In the genomic region with DNA sequence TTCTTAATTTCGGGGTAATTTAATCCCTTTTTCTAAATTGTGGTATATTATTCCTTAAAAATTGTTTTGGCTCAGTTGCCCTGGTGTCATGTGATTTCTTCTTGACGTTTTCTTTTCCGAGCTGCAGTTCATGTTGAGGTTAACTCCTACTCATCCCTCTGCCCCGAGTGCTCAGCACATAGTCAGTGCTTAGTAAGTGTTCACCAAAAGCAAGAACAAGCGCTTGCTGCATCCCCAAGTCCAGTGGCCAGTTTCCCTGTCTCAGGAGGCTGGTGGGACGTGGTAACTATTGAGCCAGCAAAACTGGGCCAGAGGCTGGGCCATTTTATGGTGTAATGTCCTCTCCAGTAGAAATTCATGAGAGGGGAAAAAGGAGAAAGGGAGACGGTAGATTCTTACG, we compare ENCODE assay signal across 2 cellular contexts.
TF ChIP-seq lines count a peak whose summit lies in the region.

No MANE protein-coding gene starts in this region.

TF ChIP-seq in SK-N-SH, 30 proteins besides CTCF, POLR2A, EP300 and RAD21 (continued from another document):
- TF ChIP-seq FOSL2 (IDR thresholded peaks at IDR 0.05; ENCODE audit: borderline replicate concordance, low read depth) (no peak), SMC3 (IDR thresholded peaks at IDR 0.05; ENCODE audit: low read depth, low read length) (no peak), PBX3 (IDR thresholded peaks at IDR 0.05) (no peak), NRF1 (IDR thresholded peaks at IDR 0.05; ENCODE audit: low read depth, low read length) (no peak), MAX (IDR thresholded peaks at IDR 0.05; ENCODE audit: low read depth) (no peak), CHD2 (IDR thresholded peaks at IDR 0.05; ENCODE audit: low read length, partially characterized antibody) (no peak), GATA2 (CRISPR knock-in tag; IDR thresholded peaks at IDR 0.05) (no peak), SIN3A (IDR thresholded peaks at IDR 0.05; ENCODE audit: borderline replicate concordance, low read depth, low read length) (no peak), YY1 (IDR thresholded peaks at IDR 0.05; ENCODE audit: low read depth) (no peak)
- TF ChIP-seq, protein P1, sequence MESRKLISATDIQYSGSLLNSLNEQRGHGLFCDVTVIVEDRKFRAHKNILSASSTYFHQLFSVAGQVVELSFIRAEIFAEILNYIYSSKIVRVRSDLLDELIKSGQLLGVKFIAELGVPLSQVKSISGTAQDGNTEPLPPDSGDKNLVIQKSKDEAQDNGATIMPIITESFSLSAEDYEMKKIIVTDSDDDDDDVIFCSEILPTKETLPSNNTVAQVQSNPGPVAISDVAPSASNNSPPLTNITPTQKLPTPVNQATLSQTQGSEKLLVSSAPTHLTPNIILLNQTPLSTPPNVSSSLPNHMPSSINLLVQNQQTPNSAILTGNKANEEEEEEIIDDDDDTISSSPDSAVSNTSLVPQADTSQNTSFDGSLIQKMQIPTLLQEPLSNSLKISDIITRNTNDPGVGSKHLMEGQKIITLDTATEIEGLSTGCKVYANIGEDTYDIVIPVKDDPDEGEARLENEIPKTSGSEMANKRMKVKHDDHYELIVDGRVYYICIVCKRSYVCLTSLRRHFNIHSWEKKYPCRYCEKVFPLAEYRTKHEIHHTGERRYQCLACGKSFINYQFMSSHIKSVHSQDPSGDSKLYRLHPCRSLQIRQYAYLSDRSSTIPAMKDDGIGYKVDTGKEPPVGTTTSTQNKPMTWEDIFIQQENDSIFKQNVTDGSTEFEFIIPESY (IDR thresholded peaks at IDR 0.05; ENCODE audit: borderline replicate concordance, low read depth), result no peak
- TF ChIP-seq, protein P2, sequence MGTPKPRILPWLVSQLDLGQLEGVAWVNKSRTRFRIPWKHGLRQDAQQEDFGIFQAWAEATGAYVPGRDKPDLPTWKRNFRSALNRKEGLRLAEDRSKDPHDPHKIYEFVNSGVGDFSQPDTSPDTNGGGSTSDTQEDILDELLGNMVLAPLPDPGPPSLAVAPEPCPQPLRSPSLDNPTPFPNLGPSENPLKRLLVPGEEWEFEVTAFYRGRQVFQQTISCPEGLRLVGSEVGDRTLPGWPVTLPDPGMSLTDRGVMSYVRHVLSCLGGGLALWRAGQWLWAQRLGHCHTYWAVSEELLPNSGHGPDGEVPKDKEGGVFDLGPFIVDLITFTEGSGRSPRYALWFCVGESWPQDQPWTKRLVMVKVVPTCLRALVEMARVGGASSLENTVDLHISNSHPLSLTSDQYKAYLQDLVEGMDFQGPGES (IDR thresholded peaks at IDR 0.05; ENCODE audit: low read depth, low read length), result no peak
- TF ChIP-seq, protein P3, sequence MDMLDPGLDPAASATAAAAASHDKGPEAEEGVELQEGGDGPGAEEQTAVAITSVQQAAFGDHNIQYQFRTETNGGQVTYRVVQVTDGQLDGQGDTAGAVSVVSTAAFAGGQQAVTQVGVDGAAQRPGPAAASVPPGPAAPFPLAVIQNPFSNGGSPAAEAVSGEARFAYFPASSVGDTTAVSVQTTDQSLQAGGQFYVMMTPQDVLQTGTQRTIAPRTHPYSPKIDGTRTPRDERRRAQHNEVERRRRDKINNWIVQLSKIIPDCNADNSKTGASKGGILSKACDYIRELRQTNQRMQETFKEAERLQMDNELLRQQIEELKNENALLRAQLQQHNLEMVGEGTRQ (IDR thresholded peaks at IDR 0.05; ENCODE audit: borderline replicate concordance, low read depth, low read length), result no peak

TF ChIP-seq in SK-N-SH treated with all-trans-retinoic acid at 6 μM for 48 hours, 23 proteins besides CTCF, POLR2A, EP300 and RAD21 (continued from another document):
- no peak for TF ChIP-seq OSR1 (CRISPR knock-in tag; IDR thresholded peaks at IDR 0.05)
- no peak for TF ChIP-seq TOX (CRISPR knock-in tag; IDR thresholded peaks at IDR 0.05; ENCODE audit: borderline replicate concordance)
- TF ChIP-seq ZFP3 (CRISPR knock-in tag; IDR thresholded peaks at IDR 0.05), result no peak
- TF ChIP-seq CREB5 (CRISPR knock-in tag; IDR thresholded peaks at IDR 0.05; ENCODE audit: low read depth), result no peak
- no peak for TF ChIP-seq TCF4 (CRISPR knock-in tag; IDR thresholded peaks at IDR 0.05; ENCODE audit: borderline replicate concordance)
- TF ChIP-seq, protein P4, sequence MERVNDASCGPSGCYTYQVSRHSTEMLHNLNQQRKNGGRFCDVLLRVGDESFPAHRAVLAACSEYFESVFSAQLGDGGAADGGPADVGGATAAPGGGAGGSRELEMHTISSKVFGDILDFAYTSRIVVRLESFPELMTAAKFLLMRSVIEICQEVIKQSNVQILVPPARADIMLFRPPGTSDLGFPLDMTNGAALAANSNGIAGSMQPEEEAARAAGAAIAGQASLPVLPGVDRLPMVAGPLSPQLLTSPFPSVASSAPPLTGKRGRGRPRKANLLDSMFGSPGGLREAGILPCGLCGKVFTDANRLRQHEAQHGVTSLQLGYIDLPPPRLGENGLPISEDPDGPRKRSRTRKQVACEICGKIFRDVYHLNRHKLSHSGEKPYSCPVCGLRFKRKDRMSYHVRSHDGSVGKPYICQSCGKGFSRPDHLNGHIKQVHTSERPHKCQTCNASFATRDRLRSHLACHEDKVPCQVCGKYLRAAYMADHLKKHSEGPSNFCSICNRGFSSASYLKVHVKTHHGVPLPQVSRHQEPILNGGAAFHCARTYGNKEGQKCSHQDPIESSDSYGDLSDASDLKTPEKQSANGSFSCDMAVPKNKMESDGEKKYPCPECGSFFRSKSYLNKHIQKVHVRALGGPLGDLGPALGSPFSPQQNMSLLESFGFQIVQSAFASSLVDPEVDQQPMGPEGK (CRISPR knock-in tag; IDR thresholded peaks at IDR 0.05; ENCODE audit: borderline replicate concordance), result no peak
